Comparison of ENCODE assay signal across 13 cellular contexts in the genomic region with DNA sequence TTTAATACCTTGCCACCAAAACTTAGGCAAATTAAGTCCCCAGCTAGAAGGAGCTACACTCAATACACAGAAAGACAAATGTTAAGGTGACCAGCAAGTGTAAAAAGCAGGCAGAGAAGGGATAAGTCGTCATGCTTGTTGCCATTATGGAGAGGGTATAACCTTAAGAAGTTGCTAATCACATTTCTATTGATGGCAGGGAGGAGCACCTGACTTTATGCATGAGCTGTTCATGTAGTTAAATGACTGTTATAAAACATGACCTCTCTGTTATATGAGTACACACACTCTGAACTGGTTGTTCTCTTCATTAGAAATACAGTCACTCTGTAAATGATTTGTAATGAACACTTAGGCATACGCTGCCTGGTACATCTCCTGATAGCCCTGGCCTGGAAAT. TPM values are rescaled to one million over a fixed set of nuclear protein-coding genes. Genes with fewer than 3 reads are reported as not detected.
DNase-seq lines count a peak whose midpoint lies in the region; ATAC-seq and TF ChIP-seq lines count a peak whose summit lies in the region.
"Had no signal": no experiment of that assay in that cellular context is flagged by ENCODE, and none has a peak within 500 bp of the region (broad histone marks: within the 10 kb centered on the region; RNA-seq: fewer than 3 reads in every experiment).

No MANE protein-coding gene starts in this region.

- H3K27ac Mint-ChIP-seq in activated naive CD4-positive, alpha-beta T cell treated with anti-CD3 and anti-CD28 coated beads, Interleukin-2, amount 50 U/mL, for 72 hours: no peak overlapping the region
- H3K27ac Mint-ChIP-seq in type B pancreatic cell: peak overlapping the region; percentile 14

- no peaks in the 10 kb centered on the region for H3K27me3 Mint-ChIP-seq in type B pancreatic cell

- DNase-seq in activated naive CD4-positive, alpha-beta T cell treated with anti-CD3 and anti-CD28 coated beads, Interleukin-2, amount 50 U/mL, for 72 hours (ENCODE audit: low spot score in 2 of 2): no peak
- DNase-seq in activated naive CD4-positive, alpha-beta T cell treated with Interleukin-2 at 50 U/mL for 16 hours: no peak
- DNase-seq in type B pancreatic cell (ENCODE audit: extremely low spot score, unreplicated experiment): no peak
- no peak for DNase-seq in DMS153 (lab: John Stamatoyannopoulos, UW)
- no peak for DNase-seq in activated gamma-delta T cell (lab: John Stamatoyannopoulos, UW)
- no peak for DNase-seq in GM19240 (ENCODE audit: insufficient read length, low spot score)
- DNase-seq: activated naive CD4-positive, alpha-beta T cell treated with anti-CD3 and anti-CD28 coated beads, Interleukin-2, amount 50 U/mL, for 16 hours; AML-193; islet precursor cell; NCI-H510A had no signal

- peaks cover 0 to 4% of the 10 kb centered on the region in 2 donors for H3K9me3 Mint-ChIP-seq in activated naive CD4-positive, alpha-beta T cell treated with anti-CD3 and anti-CD28 coated beads, Interleukin-2, amount 50 U/mL, for 72 hours
- no peaks in the 10 kb centered on the region for H3K9me3 Mint-ChIP-seq in type B pancreatic cell

- H3K4me1 Mint-ChIP-seq in type B pancreatic cell (ENCODE audit: unreplicated experiment): no peaks in the 10 kb centered on the region

- H3K27ac ChIP-seq in VCaP: peak overlapping the region; percentile 95
- H3K27ac ChIP-seq: right atrium auricular region had no signal

- peaks cover 7 to 9% of the 10 kb centered on the region in 2 donors for H3K36me3 Mint-ChIP-seq in activated naive CD4-positive, alpha-beta T cell treated with anti-CD3 and anti-CD28 coated beads, Interleukin-2, amount 50 U/mL, for 72 hours
- no peaks in the 10 kb centered on the region for H3K36me3 Mint-ChIP-seq in type B pancreatic cell

- peak; percentile 61 to 71 for ATAC-seq in activated naive CD4-positive, alpha-beta T cell treated with anti-CD3 and anti-CD28 coated beads, Interleukin-2, amount 50 U/mL, for 72 hours
- peak; percentile 86 for ATAC-seq in HG02981 (IDR thresholded peaks at IDR 0.05; ENCODE audit: unreplicated experiment)

- H3K4me3 Mint-ChIP-seq in type B pancreatic cell: no peak overlapping the region

- TF ChIP-seq CTCF in VCaP (conservative IDR thresholded peaks at IDR 0.05) (no peak), type B pancreatic cell (conservative IDR thresholded peaks at IDR 0.05) (no peak)

RNA-seq across cellular contexts. Expression of a gene that starts 6.6 kb away (rescaled TPM):
- 100 to 1,000 TPM; 260 to 288 TPM for total RNA-seq in activated naive CD4-positive, alpha-beta T cell treated with anti-CD3 and anti-CD28 coated beads, Interleukin-2, amount 50 U/mL, for 72 hours
- 145 and 233 TPM in 2 replicates for total RNA-seq in type B pancreatic cell (ENCODE audit: low replicate concordance)
